ENCODE assay signal across 8 cellular contexts in the genomic region with DNA sequence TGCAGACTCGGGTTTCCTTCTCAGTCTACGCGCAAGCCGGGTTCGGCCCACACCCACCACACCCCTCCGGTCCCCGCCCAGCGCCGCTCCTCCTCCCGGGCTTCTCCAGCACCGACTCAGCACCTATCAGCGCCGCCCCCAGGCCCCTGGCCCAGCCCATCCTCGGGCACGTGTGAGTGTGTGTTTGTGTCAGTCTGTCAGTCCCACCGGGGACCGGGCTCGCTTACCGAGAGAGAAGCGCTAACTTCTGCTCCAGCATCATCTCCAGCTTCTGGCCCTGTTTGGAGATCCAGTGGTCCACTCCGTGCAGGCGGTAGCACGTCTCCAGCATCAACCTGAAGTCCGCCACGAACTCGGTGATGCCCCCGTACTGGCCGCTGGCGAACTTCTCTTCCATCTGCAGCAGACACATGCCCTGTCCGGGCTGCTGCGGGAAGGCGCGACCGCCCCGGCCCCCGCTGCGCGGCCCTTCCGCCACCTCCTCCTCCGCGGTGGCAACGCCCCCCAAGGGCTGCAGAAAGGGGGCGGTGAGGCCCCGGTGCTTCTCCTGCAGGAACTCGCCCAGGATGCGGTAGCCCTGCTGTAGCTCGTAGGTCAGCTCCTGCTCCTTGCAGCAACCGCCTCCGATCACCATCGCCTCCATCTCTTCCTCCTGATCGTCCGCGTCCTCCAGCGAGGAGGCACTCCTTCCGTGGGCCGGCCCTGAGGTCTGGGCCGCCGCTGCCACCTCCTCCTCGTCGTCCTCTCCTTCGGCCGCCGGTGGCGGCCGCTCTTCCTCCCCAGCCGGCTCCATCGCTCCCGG.
DNase-seq lines count a peak whose midpoint lies in the region; ATAC-seq and FAIRE-seq lines count a peak whose summit lies in the region.

No MANE protein-coding gene starts in this region.

- peak; percentile 60 to 67 for DNase-seq in AML-193 (lab: John Stamatoyannopoulos, UW)
- DNase-seq in GM19239 (ENCODE audit: insufficient read length, low spot score): peak; percentile 46
- DNase-seq in NCI-H524 (lab: John Stamatoyannopoulos, UW): peak; percentile 58 to 86
- DNase-seq in activated CD4-positive, alpha-beta T cell treated with anti-CD3 and anti-CD28 coated beads for 4 hours: peak; percentile 95 to 96
- DNase-seq in left kidney (ENCODE audit: low read depth, low spot score): peak; percentile 94
- DNase-seq in stimulated activated CD4-positive, alpha-beta T cell treated with anti-CD3 and anti-CD28 coated beads, Interleukin-1b, Interleukin-23, amount 100 ng/mL, for 4 hours (ENCODE audit: low read depth in 2 of 2): peak; percentile 94 to 96

- peak; percentile 69 for ATAC-seq in HG03439 (IDR thresholded peaks at IDR 0.05; ENCODE audit: unreplicated experiment)

- H3K27ac ChIP-seq in cingulate gyrus (ENCODE audit: low read depth, low read length): peak overlapping the region; percentile 88

- peak; percentile 89 for FAIRE-seq in GM19239 (lab: Jason Lieb, UNC)

Comparison
In these comparisons a context has a peak if more than half of its experiments do, and no peak if none do; other contexts are left out.
1. Peak in every context shown above with its lines: DNase-seq, ATAC-seq and H3K27ac ChIP-seq.